ENCODE assay signal across 9 cellular contexts in genomic region chr15:32649336-32649735, GRCh38. TPM values are rescaled to one million over a fixed set of nuclear protein-coding genes. Genes with fewer than 3 reads are reported as not detected.
DNase-seq lines count a peak whose midpoint lies in the region; ATAC-seq and TF ChIP-seq lines count a peak whose summit lies in the region.
"Had no signal": no experiment of that assay in that cellular context is flagged by ENCODE, and none has a peak within 500 bp of the region (broad histone marks: within the 10 kb centered on the region; RNA-seq: fewer than 3 reads in every experiment).

No MANE protein-coding gene starts in this region.

- H3K4me3 ChIP-seq in brain microvascular endothelial cell (ENCODE audit: low read depth, low read length) (no peak overlapping the region), mucosa of descending colon (no peak overlapping the region), upper lobe of right lung (no peak overlapping the region)
- H3K4me3 ChIP-seq: ovary had no signal

- intact Hi-C loops in mucosa of descending colon (cut with DNase I, micrococcal nuclease) (no loop called here), upper lobe of right lung (cut with DNase I) (no loop called here)

- in situ Hi-C loops in brain microvascular endothelial cell (cut with HindIII; ENCODE audit: low pct_ligation_motif_present, low sequenced_read_pairs): no loop called here

- DNase-seq in EL: peak; percentile 42
- DNase-seq in Kasumi-1 (lab: John Stamatoyannopoulos, UW): peak; percentile 19 to 31
- peak; percentile 60 for DNase-seq in brain microvascular endothelial cell
- no peak for DNase-seq in mucosa of descending colon
- no peak for DNase-seq in upper lobe of right lung
- no peak for DNase-seq in activated CD4-positive, alpha-beta T cell treated with anti-CD3 and anti-CD28 coated beads, Interleukin-2, amount 50 U/mL, for 48 hours
- DNase-seq in LoVo (ENCODE audit: low spot score): no peak
- DNase-seq: ovary had no signal

- TF ChIP-seq CTCF in brain microvascular endothelial cell (IDR thresholded peaks at IDR 0.05; ENCODE audit: low read depth, low read length, missing control alignments) (peak; percentile 77), mucosa of descending colon (IDR thresholded peaks at IDR 0.05) (no peak), upper lobe of right lung (IDR thresholded peaks at IDR 0.05) (no peak)

- H3K27ac ChIP-seq in brain microvascular endothelial cell: no peak overlapping the region
- H3K27ac ChIP-seq in upper lobe of right lung: no peak overlapping the region
- H3K27ac ChIP-seq: ovary had no signal

- H3K9me3 ChIP-seq in mucosa of descending colon (no peaks in the 10 kb centered on the region), upper lobe of right lung (no peaks in the 10 kb centered on the region)
- H3K9me3 ChIP-seq: ovary had no signal

- ATAC-seq in mucosa of descending colon: peak; percentile 47
- ATAC-seq in upper lobe of right lung: no peak
- no peak for ATAC-seq in HG03175 (IDR thresholded peaks at IDR 0.05; ENCODE audit: unreplicated experiment)

- H3K27me3 ChIP-seq in brain microvascular endothelial cell (replicated peaks) (no peaks in the 10 kb centered on the region), upper lobe of right lung (no peaks in the 10 kb centered on the region)
- H3K27me3 ChIP-seq: ovary had no signal

- H3K4me1 ChIP-seq in mucosa of descending colon (ENCODE audit: low read depth) (no peaks in the 10 kb centered on the region), upper lobe of right lung (no peaks in the 10 kb centered on the region)

- H3K36me3 ChIP-seq in brain microvascular endothelial cell (replicated peaks): no peaks in the 10 kb centered on the region
- H3K36me3 ChIP-seq in mucosa of descending colon (ENCODE audit: low read depth): no peaks in the 10 kb centered on the region
- H3K36me3 ChIP-seq in upper lobe of right lung: no peaks in the 10 kb centered on the region
- H3K36me3 ChIP-seq: ovary had no signal

RNA-seq across cellular contexts. Expression of gene SCG5, which starts 7.8 kb away (rescaled TPM):
- total RNA-seq in mucosa of descending colon: 1 to 10 TPM; 4.2 to 7.0 (median 5.7) TPM
- 0.96 TPM for total RNA-seq in upper lobe of right lung

RNA-seq across cellular contexts. Expression of gene ARHGAP11A, which starts 34.0 kb away (rescaled TPM):
- total RNA-seq in mucosa of descending colon (10 to 100 TPM in 1 of 3 donors, 1 to 10 TPM in 2; 5.6 to 23.8 (median 7.7) TPM), upper lobe of right lung (4.0 TPM)

RNA-seq across cellular contexts. Expression of gene GOLGA8N, which starts 56.1 kb away (rescaled TPM):
- total RNA-seq in mucosa of descending colon: 10 to 100 TPM in 1 of 3 donors, 1 to 10 TPM in 2; 3.7 to 10.5 (median 8.8) TPM
- total RNA-seq in upper lobe of right lung: 14.1 TPM

Comparison
In these comparisons a context has a peak if more than half of its experiments do, and no peak if none do; other contexts are left out.
1. DNase-seq: peak in EL (single experiment), Kasumi-1 (2 of 2) and brain microvascular endothelial cell (single experiment); none in mucosa of descending colon (0 of 3), upper lobe of right lung (single experiment), activated CD4-positive, alpha-beta T cell treated with anti-CD3 and anti-CD28 coated beads, Interleukin-2, amount 50 U/mL, for 48 hours (0 of 2) and LoVo (single experiment).